ENCODE assay signal across 17 cellular contexts in genomic region chr16:3085868-3086595, GRCh38. TPM values are rescaled to one million over a fixed set of nuclear protein-coding genes. Genes with fewer than 3 reads are reported as not detected.
A peak's percentile ranks its signal among the peaks of the same experiment; 100 is the strongest.
DNase-seq lines count a peak whose midpoint lies in the region; ATAC-seq and TF ChIP-seq lines count a peak whose summit lies in the region.
"Had no signal": no experiment of that assay in that cellular context is flagged by ENCODE, and none has a peak within 500 bp of the region (broad histone marks: within the 10 kb centered on the region; RNA-seq: fewer than 3 reads in every experiment).

No MANE protein-coding gene starts in this region.

- no peaks in the 10 kb centered on the region for H3K9me2 ChIP-seq in GM23338 (ENCODE audit: insufficient read depth)

- H2AFZ ChIP-seq in GM23338: no peak overlapping the region
- H2AFZ ChIP-seq in osteoblast (ENCODE audit: low read length): no peak overlapping the region

- no peaks in the 10 kb centered on the region for H3K27me3 ChIP-seq in CD4-positive, CD25-positive, alpha-beta regulatory T cell (ENCODE audit: control insufficient read depth, insufficient read depth, low read length)
- H3K27me3 ChIP-seq in GM23338 (ENCODE audit: insufficient read depth) (no peaks in the 10 kb centered on the region), esophagus muscularis mucosa (peaks cover 0 to 22% (median 0%) of the 10 kb centered on the region in 4 donors), osteoblast (ENCODE audit: insufficient read depth, low read length) (peaks cover 14% of the 10 kb centered on the region)

- no peaks in the 10 kb centered on the region for H3K9me3 Mint-ChIP-seq in CD4-positive, CD25-positive, alpha-beta regulatory T cell
- H3K9me3 Mint-ChIP-seq in GM23338: no peaks in the 10 kb centered on the region
- H3K9me3 Mint-ChIP-seq: HFFc6 had no signal

- H3K27ac ChIP-seq in CD4-positive, CD25-positive, alpha-beta regulatory T cell (ENCODE audit: insufficient read depth, low read length, poor library complexity, severe bottlenecking): peak overlapping the region; percentile 37
- H3K27ac ChIP-seq in GM23338 (ENCODE audit: low read depth): peak overlapping the region; percentile 63; the same call in 1 of the 2 replicates
- H3K27ac ChIP-seq in esophagus muscularis mucosa (replicated peaks in 1 of 4): peak overlapping the region; percentile 10 to 65 (median 62)
- no peak overlapping the region for H3K27ac ChIP-seq in osteoblast (ENCODE audit: low read depth, low read length)

- H3K79me2 ChIP-seq in GM23338 (replicated peaks; ENCODE audit: insufficient read depth) (0 out of 2 replicates have a peak, but pooled peaks cover 8% of the 10 kb centered on the region), osteoblast (ENCODE audit: insufficient read depth, low read length) (no peaks in the 10 kb centered on the region)

- H3F3A ChIP-seq in GM23338 (replicated peaks; ENCODE audit: low read depth): peaks cover 38% of the 10 kb centered on the region

- intact Hi-C loops in esophagus muscularis mucosa (cut with DNase I): no loop called here

- WGBS in esophagus muscularis mucosa: 83% methylated on average over 17 of the region's 17 CpGs

- H3K9me3 ChIP-seq in CD4-positive, CD25-positive, alpha-beta regulatory T cell (ENCODE audit: control insufficient read depth in 2 of 2, low read length in 2 of 2): no peaks in the 10 kb centered on the region
- H3K9me3 ChIP-seq in esophagus muscularis mucosa: no peaks in the 10 kb centered on the region
- no peaks in the 10 kb centered on the region for H3K9me3 ChIP-seq in osteoblast (ENCODE audit: low read depth, low read length)

- no peak for ATAC-seq in CD4-positive, CD25-positive, alpha-beta regulatory T cell (ENCODE audit: low read depth in 2 of 2)
- no peak for ATAC-seq in GM23338
- no peak for ATAC-seq in HG02588 (IDR thresholded peaks at IDR 0.05; ENCODE audit: unreplicated experiment)
- no peak for ATAC-seq in GM21619 (IDR thresholded peaks at IDR 0.05; ENCODE audit: unreplicated experiment)

- peak overlapping the region; percentile 71 to 86 (median 73) for H3K27ac Mint-ChIP-seq in CD4-positive, CD25-positive, alpha-beta regulatory T cell
- no peak overlapping the region for H3K27ac Mint-ChIP-seq in GM23338
- H3K27ac Mint-ChIP-seq: HFFc6 had no signal

- H3K4me1 Mint-ChIP-seq in CD4-positive, CD25-positive, alpha-beta regulatory T cell: peaks cover 5 to 64% (median 28%) of the 10 kb centered on the region in 4 donors
- peaks cover 27% of the 10 kb centered on the region for H3K4me1 Mint-ChIP-seq in GM23338

- TF ChIP-seq CTCF in GM23338 (conservative IDR thresholded peaks at IDR 0.05; ENCODE audit: low read depth in 2 of 2) (no peak), esophagus muscularis mucosa (IDR thresholded peaks at IDR 0.05) (no peak), osteoblast (IDR thresholded peaks at IDR 0.05; ENCODE audit: extremely low read depth, low read depth, low read length) (no peak)

- no peak for TF ChIP-seq POLR2A in esophagus muscularis mucosa (IDR thresholded peaks at IDR 0.05; ENCODE audit: low read depth)

- H3K4me2 ChIP-seq in GM23338 (no peak overlapping the region), osteoblast (ENCODE audit: insufficient read depth, low read length) (no peak overlapping the region)

- no peaks in the 10 kb centered on the region for H3K27me3 Mint-ChIP-seq in CD4-positive, CD25-positive, alpha-beta regulatory T cell
- peaks cover 21% of the 10 kb centered on the region for H3K27me3 Mint-ChIP-seq in GM23338 (ENCODE audit: insufficient read depth, low read depth, poor library complexity)

- H3K36me3 Mint-ChIP-seq in CD4-positive, CD25-positive, alpha-beta regulatory T cell: no peaks in the 10 kb centered on the region
- H3K36me3 Mint-ChIP-seq in GM23338 (ENCODE audit: low read depth): peaks cover 72% of the 10 kb centered on the region

- H3K4me3 ChIP-seq in CD4-positive, CD25-positive, alpha-beta regulatory T cell (ENCODE audit: low read depth, low read length): peak overlapping the region; percentile 48
- H3K4me3 ChIP-seq in GM23338: no peak overlapping the region
- H3K4me3 ChIP-seq in esophagus muscularis mucosa: peak overlapping the region; percentile 27 to 49 (median 39)
- H3K4me3 ChIP-seq in osteoblast (ENCODE audit: insufficient read depth, low read length): no peak overlapping the region
- H3K4me3 ChIP-seq: GM12878 had no signal

- peaks cover 26% of the 10 kb centered on the region for H3K4me1 ChIP-seq in CD4-positive, CD25-positive, alpha-beta regulatory T cell (ENCODE audit: control insufficient read depth, insufficient read depth, low read length, poor library complexity, severe bottlenecking)
- H3K4me1 ChIP-seq in GM23338 (ENCODE audit: insufficient read depth): peaks cover 7% of the 10 kb centered on the region; the same call in 1 of the 2 replicates
- H3K4me1 ChIP-seq in esophagus muscularis mucosa: peaks cover 14 to 23% (median 18%) of the 10 kb centered on the region in 4 donors
- H3K4me1 ChIP-seq in osteoblast (ENCODE audit: insufficient read depth, low read length): no peaks in the 10 kb centered on the region

- no peak for TF ChIP-seq EP300 in esophagus muscularis mucosa (IDR thresholded peaks at IDR 0.05)

- peaks cover 24% of the 10 kb centered on the region for H4K20me1 ChIP-seq in GM23338 (replicated peaks; ENCODE audit: insufficient read depth)
- no peaks in the 10 kb centered on the region for H4K20me1 ChIP-seq in osteoblast (ENCODE audit: insufficient read depth, low read length)

- no peaks in the 10 kb centered on the region for H3K36me3 ChIP-seq in CD4-positive, CD25-positive, alpha-beta regulatory T cell (ENCODE audit: control insufficient read depth, insufficient read depth, low read length)
- H3K36me3 ChIP-seq in GM23338 (ENCODE audit: insufficient read depth) (peaks cover 16% of the 10 kb centered on the region), esophagus muscularis mucosa (no peaks in the 10 kb centered on the region), osteoblast (ENCODE audit: insufficient read depth, low read length) (no peaks in the 10 kb centered on the region)

- peak overlapping the region; percentile 53 to 90 (median 76) for H3K4me3 Mint-ChIP-seq in CD4-positive, CD25-positive, alpha-beta regulatory T cell
- no peak overlapping the region for H3K4me3 Mint-ChIP-seq in GM23338
- H3K4me3 Mint-ChIP-seq: HFFc6 had no signal

- DNase-seq in CD4-positive, CD25-positive, alpha-beta regulatory T cell: no peak
- no peak for DNase-seq in GM23338 (ENCODE audit: low spot score)
- no peak for DNase-seq in esophagus muscularis mucosa (ENCODE audit: extremely low spot score)
- DNase-seq in osteoblast (ENCODE audit: insufficient read length, low spot score, missing footprints): peak; percentile 76
- DNase-seq in glomerular visceral epithelial cell (ENCODE audit: extremely low spot score): no peak
- no peak for DNase-seq in GF-D8 (lab: John Stamatoyannopoulos, UW)
- DNase-seq: amniotic stem cell, cortex of kidney, EL, HFFc6, mesenchymal stem cell, NCI-H1436 treated with DMSO at 0.1 percent for 48 hours, trophoblast cell had no signal

TF ChIP-seq in GM23338, 12 proteins besides CTCF, POLR2A, EP300 and RAD21 (continues in another document):
- no peak for TF ChIP-seq STAT1 (IDR thresholded peaks at IDR 0.05; ENCODE audit: unreplicated experiment)
- no peak for TF ChIP-seq CREB1 (CRISPR knock-in tag; IDR thresholded peaks at IDR 0.05; ENCODE audit: low read depth)
- no peak for TF ChIP-seq EZH2phosphoT487 (IDR thresholded peaks at IDR 0.05; ENCODE audit: unreplicated experiment)
- TF ChIP-seq, protein P1, sequence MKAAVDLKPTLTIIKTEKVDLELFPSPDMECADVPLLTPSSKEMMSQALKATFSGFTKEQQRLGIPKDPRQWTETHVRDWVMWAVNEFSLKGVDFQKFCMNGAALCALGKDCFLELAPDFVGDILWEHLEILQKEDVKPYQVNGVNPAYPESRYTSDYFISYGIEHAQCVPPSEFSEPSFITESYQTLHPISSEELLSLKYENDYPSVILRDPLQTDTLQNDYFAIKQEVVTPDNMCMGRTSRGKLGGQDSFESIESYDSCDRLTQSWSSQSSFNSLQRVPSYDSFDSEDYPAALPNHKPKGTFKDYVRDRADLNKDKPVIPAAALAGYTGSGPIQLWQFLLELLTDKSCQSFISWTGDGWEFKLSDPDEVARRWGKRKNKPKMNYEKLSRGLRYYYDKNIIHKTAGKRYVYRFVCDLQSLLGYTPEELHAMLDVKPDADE (IDR thresholded peaks at IDR 0.05): no peak
- no peak for TF ChIP-seq JUNB (IDR thresholded peaks at IDR 0.05; ENCODE audit: unreplicated experiment)

RNA-seq across cellular contexts. Expression of gene ZSCAN10, which starts 13.1 kb away (rescaled TPM):
- 0.81 TPM for total RNA-seq in CD4-positive, CD25-positive, alpha-beta regulatory T cell
- polyA plus RNA-seq in CD4-positive, CD25-positive, alpha-beta regulatory T cell: not detected
- 434 and 519 TPM in 2 replicates for total RNA-seq in GM23338 (2014; rRNA removed; shearing (Covaris generic))
- 217 and 220 TPM in 2 replicates for polyA plus RNA-seq in GM23338 (2016; fragmentation: Nextera tagmentation; extraction: Ambion mirVana)
- not detected for total RNA-seq in esophagus muscularis mucosa
- total RNA-seq in osteoblast: not detected in 2 replicates
- total RNA-seq: HFFc6, LHCN-M2 had no signal

RNA-seq across cellular contexts. Expression of gene IL32, which starts 20.6 kb away (rescaled TPM):
- 1,611 TPM for total RNA-seq in CD4-positive, CD25-positive, alpha-beta regulatory T cell
- 1,000 to 10,000 TPM; 3,219 to 6,021 (median 4,004) TPM for polyA plus RNA-seq in CD4-positive, CD25-positive, alpha-beta regulatory T cell
- total RNA-seq in GM23338 (2014; rRNA removed; shearing (Covaris generic)): 2.3 TPM in 1 of 2 replicates, not detected in the other
- polyA plus RNA-seq in GM23338 (2016; fragmentation: Nextera tagmentation; extraction: Ambion mirVana): 6.1 and 7.7 TPM in 2 replicates
- total RNA-seq in esophagus muscularis mucosa (10 to 100 TPM; 13.7 to 40.8 (median 31.2) TPM), osteoblast (0.72 TPM in 1 of 2 replicates, not detected in the other)

RNA-seq across cellular contexts. Expression of gene ZNF205, which starts 26.4 kb away (rescaled TPM):
- not detected for total RNA-seq in CD4-positive, CD25-positive, alpha-beta regulatory T cell
- polyA plus RNA-seq in CD4-positive, CD25-positive, alpha-beta regulatory T cell: not detected
- 29.1 and 29.9 TPM in 2 replicates for total RNA-seq in GM23338 (2014; rRNA removed; shearing (Covaris generic))
- polyA plus RNA-seq in GM23338 (2016; fragmentation: Nextera tagmentation; extraction: Ambion mirVana): 15.7 and 16.6 TPM in 2 replicates
- total RNA-seq in esophagus muscularis mucosa (10 to 100 TPM; 10.6 to 25.0 (median 17.1) TPM), osteoblast (17.4 and 17.7 TPM in 2 replicates)

RNA-seq across cellular contexts. Expression of gene MMP25, which starts 39.7 kb away (rescaled TPM):
- 1.6 TPM for total RNA-seq in CD4-positive, CD25-positive, alpha-beta regulatory T cell
- 1 to 10 TPM in 1 of 4 donors, under 1 TPM in 2, not detected in 1; 0.16 to 1.0 (median 0.29) TPM for polyA plus RNA-seq in CD4-positive, CD25-positive, alpha-beta regulatory T cell
- total RNA-seq in GM23338 (2014; rRNA removed; shearing (Covaris generic)): 15.9 and 18.8 TPM in 2 replicates
- 6.1 and 7.7 TPM in 2 replicates for polyA plus RNA-seq in GM23338 (2016; fragmentation: Nextera tagmentation; extraction: Ambion mirVana)
- 1 to 10 TPM in 1 of 4 donors, under 1 TPM in 3; under 0.01 to 4.5 (median 0.12) TPM for total RNA-seq in esophagus muscularis mucosa
- total RNA-seq in osteoblast: under 0.01 TPM in 1 of 2 replicates, not detected in the other

RNA-seq across cellular contexts. Expression of gene ZNF213, which starts 48.8 kb away (rescaled TPM):
- total RNA-seq in CD4-positive, CD25-positive, alpha-beta regulatory T cell: 3.8 TPM
- 1 to 10 TPM; 1.9 to 2.3 (median 2.1) TPM for polyA plus RNA-seq in CD4-positive, CD25-positive, alpha-beta regulatory T cell
- total RNA-seq in GM23338 (2014; rRNA removed; shearing (Covaris generic)): 10.4 and 10.6 TPM in 2 replicates
- polyA plus RNA-seq in GM23338 (2016; fragmentation: Nextera tagmentation; extraction: Ambion mirVana): 2.9 and 3.5 TPM in 2 replicates
- total RNA-seq in esophagus muscularis mucosa (10 to 100 TPM in 3 of 4 donors, 1 to 10 TPM in 1; 8.4 to 18.3 (median 13.5) TPM), osteoblast (8.0 and 9.4 TPM in 2 replicates)

Comparison
In these comparisons a context has a peak if more than half of its experiments do, and no peak if none do; other contexts are left out.
1. H3K4me3 ChIP-seq: peak in CD4-positive, CD25-positive, alpha-beta regulatory T cell (single experiment) and esophagus muscularis mucosa (4 of 4); none in GM23338 (single experiment) and osteoblast (single experiment).
2. RNA of gene ZSCAN10, which starts 13.1 kb away (total RNA-seq): 434 to 519 TPM in GM23338; 0.81 TPM in CD4-positive, CD25-positive, alpha-beta regulatory T cell (single experiment), not detected in esophagus muscularis mucosa and not detected in osteoblast; every median in the first group is over 100 times any median in the second.
3. RNA of gene IL32, which starts 20.6 kb away (total RNA-seq): 1,611 TPM in CD4-positive, CD25-positive, alpha-beta regulatory T cell (single experiment); 13.7 to 40.8 TPM in esophagus muscularis mucosa, 2.3 TPM in GM23338 and 0.72 TPM in osteoblast; every median in the first group is over 10 times any median in the second.